Comparison of ENCODE assay signal across 30 cellular contexts in genomic region chr20:17598013-17598550, GRCh38.
"Had no signal": no experiment of that assay in that cellular context is flagged by ENCODE, and none has a peak within 500 bp of the region (broad histone marks: within the 10 kb centered on the region; RNA-seq: fewer than 3 reads in every experiment).

No MANE protein-coding gene starts in this region.

- H3K9me3 ChIP-seq: adrenal gland, ascending aorta, heart right ventricle, left lung, lower lobe of right lung, prostate gland, sigmoid colon, stomach, tibial artery had no signal

- H3K9me3 Mint-ChIP-seq: activated B cell treated with CpG ODN at 0.5 μM for 24 hours; activated naive CD4-positive, alpha-beta T cell treated with anti-CD3 and anti-CD28 coated beads for 36 hours; activated naive CD8-positive, alpha-beta T cell treated with anti-CD3 and anti-CD28 coated beads for 36 hours; activated T-helper 1 cell treated with anti-CD3 and anti-CD28 coated beads, Interleukin-12 subunit alpha, Interleukin-12 subunit beta, Interleukin-2, Interleukin-4 antibody, amounts not matched to agents 30 ng/mL and 10 ng/mL and 1 ng/mL, durations not matched to agents 14 hours and 24 hours and 36 hours; dendritic cell treated with granulocyte-macrophage colony-stimulating factor and Interleukin-4, amounts not matched to agents 40 ng/mL and 50 ng/mL, for 4 days; endodermal cell; natural killer cell treated with Interleukin-12 subunit alpha and Interleukin-12 subunit beta and Interleukin-15 and Interleukin-18, amount 100 ng/mL, for 72 hours; T-helper 2 cell treated with Interferon-gamma antibody and Interleukin-4, amounts not matched to agents 5 μg/mL and 100 μg/mL, for 36 hours had no signal

- ATAC-seq: esophagus mucosa; foreskin keratinocyte; heart right ventricle; left lung; lower lobe of right lung; natural killer cell treated with Interleukin-12 subunit alpha and Interleukin-12 subunit beta and Interleukin-15 and Interleukin-18, amount 100 ng/mL, for 72 hours; stimulated activated naive B cell treated with anti-CD40 and anti-IgM and Interleukin-4, amounts not matched to agents 10 μg/mL and 1 μg/mL and 100 μg/mL, for 72 hours had no signal

- H3K36me3 ChIP-seq: prostate gland had no signal

- H3K4me3 ChIP-seq: adrenal gland, heart right ventricle, left lung, lower lobe of right lung, prostate gland, sigmoid colon, stomach had no signal

- H3K27me3 Mint-ChIP-seq: activated B cell treated with CpG ODN at 0.5 μM for 24 hours; activated naive CD8-positive, alpha-beta T cell treated with anti-CD3 and anti-CD28 coated beads for 36 hours; dendritic cell treated with granulocyte-macrophage colony-stimulating factor and Interleukin-4, amounts not matched to agents 40 ng/mL and 50 ng/mL, for 4 days; natural killer cell treated with Interleukin-12 subunit alpha and Interleukin-12 subunit beta and Interleukin-15 and Interleukin-18, amount 100 ng/mL, for 72 hours; stimulated activated naive B cell treated with anti-CD40 and anti-IgM and Interleukin-4, amounts not matched to agents 10 μg/mL and 1 μg/mL and 100 μg/mL, for 72 hours had no signal

- H3K27ac ChIP-seq: adrenal gland, brain microvascular endothelial cell, foreskin keratinocyte, heart right ventricle, left lung, lower lobe of right lung, prostate gland had no signal

- H3K27me3 ChIP-seq: adrenal gland, ascending aorta, brain microvascular endothelial cell, foreskin keratinocyte, heart right ventricle, left lung, sigmoid colon, stomach, tibial artery had no signal

- DNase-seq: activated B cell treated with CpG ODN at 0.5 μM for 24 hours; activated CD8-positive, alpha-beta memory T cell treated with anti-CD3 and anti-CD28 coated beads, Interleukin-2, amount 50 U/mL, for 4 hours; activated effector memory CD4-positive, alpha-beta T cell treated with anti-CD3 and anti-CD28 coated beads, Interleukin-2, amount 50 U/mL, for 16 hours; activated naive CD4-positive, alpha-beta T cell treated with anti-CD3 and anti-CD28 coated beads for 36 hours; activated naive CD8-positive, alpha-beta T cell treated with anti-CD3 and anti-CD28 coated beads for 36 hours; activated T-cell treated with anti-CD3 and anti-CD28 coated beads, Interleukin-2, amount 50 U/mL, for 1 hour; adrenal gland; brain microvascular endothelial cell; endodermal cell; foreskin keratinocyte; heart right ventricle; kidney glomerular epithelial cell; left lung; lower lobe of right lung; mesenchymal stem cell; retina; sigmoid colon; stimulated activated CD4-positive, alpha-beta T cell treated with anti-CD3 and anti-CD28 coated beads, Interleukin-15, amount 100 ng/mL, for 24 hours; stimulated activated CD4-positive, alpha-beta T cell treated with anti-CD3 and anti-CD28 coated beads, Interleukin-2, amount 100 ng/mL, for 24 hours; stimulated activated naive B cell treated with anti-CD40 and anti-IgM and Interleukin-4, amounts not matched to agents 10 μg/mL and 1 μg/mL and 100 μg/mL, for 72 hours; stomach; T-helper 1 cell; tibial artery had no signal

- H3K27ac Mint-ChIP-seq: activated B cell treated with CpG ODN at 0.5 μM for 24 hours; activated naive CD4-positive, alpha-beta T cell treated with anti-CD3 and anti-CD28 coated beads for 36 hours; activated naive CD8-positive, alpha-beta T cell treated with anti-CD3 and anti-CD28 coated beads for 36 hours; activated T-helper 1 cell treated with anti-CD3 and anti-CD28 coated beads, Interleukin-12 subunit alpha, Interleukin-12 subunit beta, Interleukin-2, Interleukin-4 antibody, amounts not matched to agents 30 ng/mL and 10 ng/mL and 1 ng/mL, durations not matched to agents 14 hours and 24 hours and 36 hours; dendritic cell treated with granulocyte-macrophage colony-stimulating factor and Interleukin-4, amounts not matched to agents 40 ng/mL and 50 ng/mL, for 4 days; endodermal cell; natural killer cell treated with Interleukin-12 subunit alpha and Interleukin-12 subunit beta and Interleukin-15 and Interleukin-18, amount 100 ng/mL, for 72 hours; stimulated activated naive B cell treated with anti-CD40 and anti-IgM and Interleukin-4, amounts not matched to agents 10 μg/mL and 1 μg/mL and 100 μg/mL, for 72 hours; T-helper 2 cell treated with Interferon-gamma antibody and Interleukin-4, amounts not matched to agents 5 μg/mL and 100 μg/mL, for 36 hours had no signal

- H3K4me3 Mint-ChIP-seq: activated B cell treated with CpG ODN at 0.5 μM for 24 hours; activated naive CD4-positive, alpha-beta T cell treated with anti-CD3 and anti-CD28 coated beads for 36 hours; activated naive CD8-positive, alpha-beta T cell treated with anti-CD3 and anti-CD28 coated beads for 36 hours; activated T-helper 1 cell treated with anti-CD3 and anti-CD28 coated beads, Interleukin-12 subunit alpha, Interleukin-12 subunit beta, Interleukin-2, Interleukin-4 antibody, amounts not matched to agents 30 ng/mL and 10 ng/mL and 1 ng/mL, durations not matched to agents 14 hours and 24 hours and 36 hours; dendritic cell treated with granulocyte-macrophage colony-stimulating factor and Interleukin-4, amounts not matched to agents 40 ng/mL and 50 ng/mL, for 4 days; endodermal cell; natural killer cell treated with Interleukin-12 subunit alpha and Interleukin-12 subunit beta and Interleukin-15 and Interleukin-18, amount 100 ng/mL, for 72 hours; stimulated activated naive B cell treated with anti-CD40 and anti-IgM and Interleukin-4, amounts not matched to agents 10 μg/mL and 1 μg/mL and 100 μg/mL, for 72 hours; T-helper 2 cell treated with Interferon-gamma antibody and Interleukin-4, amounts not matched to agents 5 μg/mL and 100 μg/mL, for 36 hours had no signal
